In genomic region chr16:23398987-23399805, GRCh38 we compare ENCODE assay signal across 14 cellular contexts. TPM values are rescaled to one million over a fixed set of nuclear protein-coding genes. Genes with fewer than 3 reads are reported as not detected.
A peak's percentile ranks its signal among the peaks of the same experiment; 100 is the strongest.
DNase-seq lines count a peak whose midpoint lies in the region; ATAC-seq and TF ChIP-seq lines count a peak whose summit lies in the region.
"Had no signal": no experiment of that assay in that cellular context is flagged by ENCODE, and none has a peak within 500 bp of the region (broad histone marks: within the 10 kb centered on the region; RNA-seq: fewer than 3 reads in every experiment).

No MANE protein-coding gene starts in this region.

- 16% methylated on average over 17 of the region's 17 CpGs for WGBS in HUES64

- TF ChIP-seq CTCF in GM20000 (IDR thresholded peaks at IDR 0.05; ENCODE audit: extremely low read depth, missing control alignments), result no peak

- peaks cover 26% of the 10 kb centered on the region for H3K4me1 ChIP-seq in HUES64 (ENCODE audit: insufficient read depth, low read length)
- H3K4me1 ChIP-seq: BE2C, breast epithelium had no signal

- ATAC-seq in sciatic nerve (peak; percentile 61), HG03025 (IDR thresholded peaks at IDR 0.05; ENCODE audit: low FRiP score, unreplicated experiment) (no peak)
- ATAC-seq: GM12878 had no signal

- peaks cover 57% of the 10 kb centered on the region for H3K36me3 ChIP-seq in HUES64 (ENCODE audit: insufficient read depth, low read length)
- H3K36me3 ChIP-seq: breast epithelium had no signal

- peak overlapping the region; percentile 69 for H3K27ac ChIP-seq in HUES64 (ENCODE audit: low read depth, low read length)
- H3K27ac ChIP-seq: hepatocyte had no signal

- H3K9me3 ChIP-seq in HUES64 (ENCODE audit: insufficient read depth, low read depth, low read length), result no peaks in the 10 kb centered on the region
- H3K9me3 ChIP-seq: BE2C, breast epithelium had no signal

- no peaks in the 10 kb centered on the region for H3K27me3 ChIP-seq in HUES64 (ENCODE audit: insufficient read depth, low read length)
- H3K27me3 ChIP-seq: BE2C, breast epithelium, hepatocyte had no signal

- intact Hi-C loops in sciatic nerve (cut with DNase I), result no loop called here

- DNase-seq in ecto neural progenitor cell (ENCODE audit: low spot score) (peak; percentile 84), iPS-NIHi7 (ENCODE audit: extremely low spot score) (peak; percentile 81), sciatic nerve (ENCODE audit: low spot score) (no peak), NCI-H1694 (lab: John Stamatoyannopoulos, UW) (no peak), GM20000 (ENCODE audit: low spot score) (no peak), Kasumi-1 (lab: John Stamatoyannopoulos, UW) (no peak)
- DNase-seq: activated naive CD4-positive, alpha-beta T cell treated with Interleukin-2 at 50 U/mL for 16 hours; BE2C; NCI-H2081 treated with DMSO at 0.1 percent for 48 hours had no signal

- H3K9ac ChIP-seq in HUES64 (ENCODE audit: low read depth, low read length), result peak overlapping the region; percentile 55

- peak overlapping the region; percentile 29; the same call in 1 of the 2 replicates for H3K4me3 ChIP-seq in HUES64 (ENCODE audit: low read length)
- H3K4me3 ChIP-seq: breast epithelium, GM12878, hepatocyte had no signal

RNA-seq across cellular contexts. Expression of gene COG7, which starts 53.8 kb away (rescaled TPM):
- polyA plus RNA-seq in HUES64 (2013, experiment 1 of 2), result 8.0 TPM
- polyA plus RNA-seq in HUES64 (2013, experiment 2 of 2), result 10.0 TPM
- total RNA-seq in sciatic nerve, result 29.4 TPM

Comparison
In these comparisons a context has a peak if more than half of its experiments do, and no peak if none do; other contexts are left out.
1. DNase-seq: peak in ecto neural progenitor cell (single experiment) and iPS-NIHi7 (single experiment); none in sciatic nerve (single experiment), NCI-H1694 (single experiment), GM20000 (single experiment) and Kasumi-1 (0 of 2).